Comparison of ENCODE assay signal across 1 cellular context in genomic region chr12:68612245-68612644, GRCh38.
TF ChIP-seq lines count a peak whose summit lies in the region.

No MANE protein-coding gene starts in this region.

TF ChIP-seq in GM12878, 131 proteins besides CTCF, POLR2A, EP300 and RAD21 (continued from another document):
- TF ChIP-seq NKRF (conservative IDR thresholded peaks at IDR 0.05) (0 out of 2 replicates have a peak, but pooled peaks have one; percentile 11), JUNB (IDR thresholded peaks at IDR 0.05) (peak; percentile 53; the same call in 1 of the 2 replicates), CREM (IDR thresholded peaks at IDR 0.05; ENCODE audit: low read depth) (peak; percentile 27; the same call in 1 of the 2 replicates), ATF2 (IDR thresholded peaks at IDR 0.05; ENCODE audit: low read length) (0 out of 2 replicates have a peak, but pooled peaks have one; percentile 58), GABPA (IDR thresholded peaks at IDR 0.05; ENCODE audit: low read depth) (0 out of 2 replicates have a peak, but pooled peaks have one; percentile 10), MEF2A (IDR thresholded peaks at IDR 0.05; ENCODE audit: insufficient read depth, low read depth, low read length) (0 out of 2 replicates have a peak, but pooled peaks have one; percentile 10), CEBPZ (IDR thresholded peaks at IDR 0.05; ENCODE audit: low read depth, low read length) (no peak), ZNF687 (IDR thresholded peaks at IDR 0.05) (no peak), CREB1 (IDR thresholded peaks at IDR 0.05; ENCODE audit: low read depth) (peak; percentile 62; the same call in 1 of the 2 replicates)
